In genomic region chr5:174418809-174419522, GRCh38 we compare ENCODE assay signal across 8 cellular contexts.
DNase-seq lines count a peak whose midpoint lies in the region; ATAC-seq and TF ChIP-seq lines count a peak whose summit lies in the region.

No MANE protein-coding gene starts in this region.

- TF ChIP-seq CTCF in breast epithelium (IDR thresholded peaks at IDR 0.05): no peak

- H3K27me3 Mint-ChIP-seq in natural killer cell treated with Interleukin-12 subunit alpha and Interleukin-12 subunit beta and Interleukin-15 and Interleukin-18, amount 100 ng/mL, for 72 hours: peaks cover 14 to 33% of the 10 kb centered on the region in 2 donors

- no peaks in the 10 kb centered on the region for H3K4me1 ChIP-seq in breast epithelium

- no peak overlapping the region for H3K27ac ChIP-seq in breast epithelium

- intact Hi-C loops in breast epithelium (cut with DNase I; ENCODE audit: low total_unique reads): no loop called here

- ATAC-seq in GM19372 (IDR thresholded peaks at IDR 0.05; ENCODE audit: low read depth, unreplicated experiment): peak; percentile 30
- ATAC-seq in HG03432 (IDR thresholded peaks at IDR 0.05; ENCODE audit: unreplicated experiment): peak; percentile 6
- ATAC-seq in natural killer cell treated with Interleukin-12 subunit alpha and Interleukin-12 subunit beta and Interleukin-15 and Interleukin-18, amount 100 ng/mL, for 72 hours: no peak

- H3K4me3 Mint-ChIP-seq in natural killer cell treated with Interleukin-12 subunit alpha and Interleukin-12 subunit beta and Interleukin-15 and Interleukin-18, amount 100 ng/mL, for 72 hours: peak overlapping the region; percentile 43

- H3K36me3 ChIP-seq in breast epithelium: no peaks in the 10 kb centered on the region

- H3K4me1 Mint-ChIP-seq in natural killer cell treated with Interleukin-12 subunit alpha and Interleukin-12 subunit beta and Interleukin-15 and Interleukin-18, amount 100 ng/mL, for 72 hours (ENCODE audit: low read depth in 2 of 2): peaks cover 8 to 14% of the 10 kb centered on the region in 2 donors

- no peaks in the 10 kb centered on the region for H3K9me3 Mint-ChIP-seq in natural killer cell treated with Interleukin-12 subunit alpha and Interleukin-12 subunit beta and Interleukin-15 and Interleukin-18, amount 100 ng/mL, for 72 hours

- H3K4me3 ChIP-seq in breast epithelium: peak overlapping the region in 2 of 3 donors; percentile 30 to 44

- no peak overlapping the region for H3K27ac Mint-ChIP-seq in natural killer cell treated with Interleukin-12 subunit alpha and Interleukin-12 subunit beta and Interleukin-15 and Interleukin-18, amount 100 ng/mL, for 72 hours

- H3K27me3 ChIP-seq in breast epithelium: peaks cover 0 to 3% of the 10 kb centered on the region in 2 donors

- no peak for TF ChIP-seq POLR2A in breast epithelium (IDR thresholded peaks at IDR 0.05)

- H3K36me3 Mint-ChIP-seq in natural killer cell treated with Interleukin-12 subunit alpha and Interleukin-12 subunit beta and Interleukin-15 and Interleukin-18, amount 100 ng/mL, for 72 hours: no peaks in the 10 kb centered on the region

- H3K9me3 ChIP-seq in breast epithelium: no peaks in the 10 kb centered on the region

- no peak for DNase-seq in breast epithelium (ENCODE audit: low spot score in 2 of 2)
- DNase-seq in natural killer cell treated with Interleukin-12 subunit alpha and Interleukin-12 subunit beta and Interleukin-15 and Interleukin-18, amount 100 ng/mL, for 72 hours (ENCODE audit: low spot score): no peak
- DNase-seq in AML-193 (lab: John Stamatoyannopoulos, UW): no peak
- no peak for DNase-seq in NCI-H187 (lab: John Stamatoyannopoulos, UW)
- DNase-seq in GM19238 (ENCODE audit: insufficient read length, low spot score): no peak
- DNase-seq in COLO668 (lab: John Stamatoyannopoulos, UW; ENCODE audit: unreplicated experiment): no peak

Comparison
In these comparisons a context has a peak if more than half of its experiments do, and no peak if none do; other contexts are left out.
1. ATAC-seq: peak in GM19372 (single experiment) and HG03432 (single experiment); none in natural killer cell treated with Interleukin-12 subunit alpha and Interleukin-12 subunit beta and Interleukin-15 and Interleukin-18, amount 100 ng/mL, for 72 hours (0 of 2).